ENCODE assay signal across 2 cellular contexts in the genomic region with DNA sequence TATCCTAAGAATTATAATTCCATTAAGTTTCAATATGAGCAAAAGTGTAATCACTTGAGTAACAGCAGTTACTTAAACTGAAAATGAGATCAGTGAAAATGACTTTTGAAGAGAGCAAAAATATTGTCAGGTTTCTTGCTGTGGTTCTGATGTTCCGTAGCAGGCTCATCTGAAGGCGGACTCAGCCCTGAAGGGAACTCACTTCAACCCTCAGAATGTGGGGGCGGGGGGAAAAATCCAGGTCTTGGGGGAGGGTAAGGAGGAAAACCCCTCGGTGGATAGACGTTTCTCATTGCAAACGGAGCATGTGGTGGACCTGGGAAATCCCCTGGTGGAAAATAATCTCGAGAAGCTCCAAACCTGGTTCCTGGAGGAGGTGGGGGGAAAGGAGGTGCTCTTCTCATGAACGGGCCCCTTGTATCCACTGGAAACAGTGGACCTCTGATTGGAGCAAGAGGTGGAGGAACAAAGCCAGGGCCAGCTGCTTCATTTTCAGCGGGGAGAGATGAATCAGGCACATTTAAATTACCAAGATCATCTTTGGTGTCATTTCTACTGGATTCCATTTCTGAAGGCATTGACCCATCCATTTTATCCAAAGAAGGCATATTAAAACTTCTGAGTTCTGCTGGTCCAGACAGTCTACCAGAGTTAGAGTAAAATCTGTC. TPM values are rescaled to one million over a fixed set of nuclear protein-coding genes. Genes with fewer than 3 reads are reported as not detected.
"Had no signal": no experiment of that assay in that cellular context is flagged by ENCODE, and none has a peak within 500 bp of the region (broad histone marks: within the 10 kb centered on the region; RNA-seq: fewer than 3 reads in every experiment).

No MANE protein-coding gene starts in this region.

RNA-seq across cellular contexts. Expression of gene DACT2, which starts 32.7 kb away (rescaled TPM):
- total RNA-seq: activated B cell treated with CpG ODN at 0.5 μM for 24 hours, ascending aorta had no signal
